In genomic region chr2:26144953-26145680, GRCh38 we compare ENCODE assay signal across 8 cellular contexts.
DNase-seq lines count a peak whose midpoint lies in the region; ATAC-seq and FAIRE-seq lines count a peak whose summit lies in the region.

No MANE protein-coding gene starts in this region.

- in situ Hi-C loops in ACHN (cut with HindIII; ENCODE audit: low pct_ligation_motif_present, low pct_unique_long_range_greater_than_20kb, low sequenced_read_pairs) = no loop called here

- peak; percentile 78 for DNase-seq in ACHN
- DNase-seq in GM18507 (ENCODE audit: extremely low spot score, insufficient read length, low read depth) = peak; percentile 44
- peak; percentile 15 for DNase-seq in NCI-H446 treated with DMSO at 0.1 percent for 48 hours (lab: John Stamatoyannopoulos, UW)
- DNase-seq in activated CD4-positive, alpha-beta T cell treated with anti-CD3 and anti-CD28 coated beads, Interleukin-2, amount 50 U/mL, for 4 hours = peak; percentile 54 to 57
- DNase-seq in ecto neural progenitor cell (ENCODE audit: low spot score) = peak; percentile 75
- peak; percentile 87 for DNase-seq in medulla oblongata (ENCODE audit: extremely low spot score)
- DNase-seq in stimulated activated CD8-positive, alpha-beta memory T cell treated with anti-CD3 and anti-CD28 coated beads, Interleukin-12 subunit alpha, Interleukin-12 subunit beta, amount 100 ng/mL, for 4 hours (ENCODE audit: low read depth) = peak; percentile 14

- peak; percentile 72 for FAIRE-seq in GM18507 (lab: Jason Lieb, UNC)

- ATAC-seq in GM19023 (IDR thresholded peaks at IDR 0.05; ENCODE audit: unreplicated experiment) = no peak

Comparison
In these comparisons a context has a peak if more than half of its experiments do, and no peak if none do; other contexts are left out.
1. DNase-seq: peak in every context shown above with its lines; median percentile 87 in medulla oblongata; 78 in ACHN; 75 in ecto neural progenitor cell; 56 in activated CD4-positive, alpha-beta T cell treated with anti-CD3 and anti-CD28 coated beads, Interleukin-2, amount 50 U/mL, for 4 hours; 44 in GM18507; 15 in NCI-H446 treated with DMSO at 0.1 percent for 48 hours; 14 in stimulated activated CD8-positive, alpha-beta memory T cell treated with anti-CD3 and anti-CD28 coated beads, Interleukin-12 subunit alpha, Interleukin-12 subunit beta, amount 100 ng/mL, for 4 hours.